Comparison of ENCODE assay signal across 32 cellular contexts in genomic region chr18:77341527-77341926, GRCh38.
"Had no signal": no experiment of that assay in that cellular context is flagged by ENCODE, and none has a peak within 500 bp of the region (broad histone marks: within the 10 kb centered on the region; RNA-seq: fewer than 3 reads in every experiment).

No MANE protein-coding gene starts in this region.

- H3K9ac ChIP-seq: KMS-11, SK-N-SH had no signal

- H3K4me2 ChIP-seq: KMS-11, SK-N-SH had no signal

- H3K4me1 ChIP-seq: ascending aorta, SJCRH30 had no signal

- H3K4me1 Mint-ChIP-seq: activated CD4-positive, alpha-beta T cell treated with anti-CD3 and anti-CD28 coated beads for 36 hours; activated CD4-positive, alpha-beta T cell treated with anti-CD3 and anti-CD28 coated beads, Interleukin-2, amount 10 ng/mL, durations not matched to agents 7 days and 5 days; activated naive CD4-positive, alpha-beta T cell treated with anti-CD3 and anti-CD28 coated beads, Interleukin-2, amount 50 U/mL, for 24 hours; activated naive CD8-positive, alpha-beta T cell treated with anti-CD3 and anti-CD28 coated beads, Interleukin-2, amount 10 ng/mL, durations not matched to agents 7 days and 5 days had no signal

- H3K4me3 Mint-ChIP-seq: activated CD4-positive, alpha-beta T cell treated with anti-CD3 and anti-CD28 coated beads for 36 hours; activated CD4-positive, alpha-beta T cell treated with anti-CD3 and anti-CD28 coated beads, Interleukin-2, amount 10 ng/mL, durations not matched to agents 7 days and 5 days; activated CD8-positive, alpha-beta T cell treated with anti-CD3 and anti-CD28 coated beads, Interleukin-2, amount 10 ng/mL, durations not matched to agents 7 days and 5 days; activated naive CD4-positive, alpha-beta T cell treated with anti-CD3 and anti-CD28 coated beads, Interleukin-2, amount 50 U/mL, for 24 hours; activated naive CD8-positive, alpha-beta T cell treated with anti-CD3 and anti-CD28 coated beads, Interleukin-2, amount 10 ng/mL, durations not matched to agents 7 days and 5 days; activated T-cell treated with anti-CD3 and anti-CD28 coated beads, Interleukin-2, amount 50 U/mL, for 24 hours; T-helper 1 cell treated with Interleukin-12 subunit alpha and Interleukin-12 subunit beta and Interleukin-4 antibody, amounts not matched to agents 30 μg/mL and 1 μg/mL, for 36 hours; T-helper 2 cell treated with Interferon-gamma antibody and Interleukin-4, amounts not matched to agents 5 μg/mL and 100 μg/mL, for 36 hours had no signal

- H3K27me3 ChIP-seq: ascending aorta, cardiac muscle cell, SJCRH30 had no signal

- H3K27ac ChIP-seq: ascending aorta, cardiac muscle cell, KMS-11, SJCRH30 had no signal

- H3K9me3 Mint-ChIP-seq: activated CD4-positive, alpha-beta T cell treated with anti-CD3 and anti-CD28 coated beads, Interleukin-2, amount 10 ng/mL, durations not matched to agents 7 days and 5 days; activated naive CD4-positive, alpha-beta T cell treated with anti-CD3 and anti-CD28 coated beads, Interleukin-2, amount 50 U/mL, for 24 hours; activated naive CD8-positive, alpha-beta T cell treated with anti-CD3 and anti-CD28 coated beads, Interleukin-2, amount 10 ng/mL, durations not matched to agents 7 days and 5 days; activated T-cell treated with anti-CD3 and anti-CD28 coated beads, Interleukin-2, amount 50 U/mL, for 24 hours; activated T-helper 2 cell treated with anti-CD3 and anti-CD28 coated beads, Interferon-gamma antibody, Interleukin-2, Interleukin-4, amounts not matched to agents 10 μg/mL and 5 μg/mL and 100 μg/mL, durations not matched to agents 14 hours and 24 hours and 36 hours; T-helper 1 cell treated with Interleukin-12 subunit alpha and Interleukin-12 subunit beta and Interleukin-4 antibody, amounts not matched to agents 30 μg/mL and 1 μg/mL, for 36 hours; T-helper 2 cell treated with Interferon-gamma antibody and Interleukin-4, amounts not matched to agents 5 μg/mL and 100 μg/mL, for 36 hours had no signal

- DNase-seq: activated CD4-positive, alpha-beta T cell treated with anti-CD3 and anti-CD28 coated beads for 36 hours; activated CD4-positive, alpha-beta T cell treated with anti-CD3 and anti-CD28 coated beads, Interleukin-2, amount 10 ng/mL, durations not matched to agents 7 days and 5 days; activated CD4-positive, alpha-beta T cell treated with anti-CD3 and anti-CD28 coated beads, Interleukin-2, amount 50 U/mL, for 48 hours; activated CD8-positive, alpha-beta T cell treated with anti-CD3 and anti-CD28 coated beads, Interleukin-2, amount 10 ng/mL, durations not matched to agents 7 days and 5 days; activated gamma-delta T cell; activated naive CD4-positive, alpha-beta T cell treated with Interleukin-2 at 50 U/mL for 16 hours; activated naive CD8-positive, alpha-beta T cell treated with anti-CD3 and anti-CD28 coated beads, Interleukin-2, amount 10 ng/mL, durations not matched to agents 7 days and 5 days; activated T-cell treated with anti-CD3 and anti-CD28 coated beads, Interleukin-2, amount 50 U/mL, for 24 hours; amygdala; MM.1S; MV-4-11; NCI-H1092; NCI-H1436 treated with DMSO at 0.1 percent for 48 hours; NCI-H1694 treated with DMSO at 0.1 percent for 48 hours; NCI-H2029; NCI-H2107; NCI-H2171; NCI-H510A; NCI-H526; NCI-H748 treated with DMSO at 0.1 percent for 48 hours; OCI-M1; SHP77; SJCRH30; SK-N-SH had no signal

- H3K36me3 ChIP-seq: ascending aorta, cardiac muscle cell, SJCRH30 had no signal

- H3K36me3 Mint-ChIP-seq: activated naive CD4-positive, alpha-beta T cell treated with anti-CD3 and anti-CD28 coated beads, Interleukin-2, amount 50 U/mL, for 24 hours; activated naive CD8-positive, alpha-beta T cell treated with anti-CD3 and anti-CD28 coated beads, Interleukin-2, amount 10 ng/mL, durations not matched to agents 7 days and 5 days had no signal

- ATAC-seq: activated CD4-positive, alpha-beta T cell treated with anti-CD3 and anti-CD28 coated beads for 36 hours; activated CD4-positive, CD25-positive, alpha-beta regulatory T cell treated with anti-CD3 and anti-CD28 coated beads, Interleukin-2, amount 50 U/mL, for 24 hours; activated CD8-positive, alpha-beta T cell treated with anti-CD3 and anti-CD28 coated beads, Interleukin-2, amount 10 ng/mL, durations not matched to agents 7 days and 5 days had no signal

- H3K4me3 ChIP-seq: ascending aorta, cardiac muscle cell, SJCRH30 had no signal

- H3K27ac Mint-ChIP-seq: activated CD4-positive, alpha-beta T cell treated with anti-CD3 and anti-CD28 coated beads for 36 hours; activated CD4-positive, alpha-beta T cell treated with anti-CD3 and anti-CD28 coated beads, Interleukin-2, amount 10 ng/mL, durations not matched to agents 7 days and 5 days; activated CD8-positive, alpha-beta T cell treated with anti-CD3 and anti-CD28 coated beads, Interleukin-2, amount 10 ng/mL, durations not matched to agents 7 days and 5 days; activated naive CD4-positive, alpha-beta T cell treated with anti-CD3 and anti-CD28 coated beads, Interleukin-2, amount 50 U/mL, for 24 hours; activated naive CD8-positive, alpha-beta T cell treated with anti-CD3 and anti-CD28 coated beads, Interleukin-2, amount 10 ng/mL, durations not matched to agents 7 days and 5 days; activated T-cell treated with anti-CD3 and anti-CD28 coated beads, Interleukin-2, amount 50 U/mL, for 24 hours; activated T-helper 2 cell treated with anti-CD3 and anti-CD28 coated beads, Interferon-gamma antibody, Interleukin-2, Interleukin-4, amounts not matched to agents 10 μg/mL and 5 μg/mL and 100 μg/mL, durations not matched to agents 14 hours and 24 hours and 36 hours; T-helper 1 cell treated with Interleukin-12 subunit alpha and Interleukin-12 subunit beta and Interleukin-4 antibody, amounts not matched to agents 30 μg/mL and 1 μg/mL, for 36 hours; T-helper 2 cell treated with Interferon-gamma antibody and Interleukin-4, amounts not matched to agents 5 μg/mL and 100 μg/mL, for 36 hours had no signal
